Comparison of ENCODE assay signal across 1 cellular context in genomic region chr2:122863516-122863915, GRCh38.
TF ChIP-seq lines count a peak whose summit lies in the region.

No MANE protein-coding gene starts in this region.

TF ChIP-seq in H1, 55 proteins besides CTCF, POLR2A, EP300 and RAD21 (continued from another document):
- TF ChIP-seq, protein P1, sequence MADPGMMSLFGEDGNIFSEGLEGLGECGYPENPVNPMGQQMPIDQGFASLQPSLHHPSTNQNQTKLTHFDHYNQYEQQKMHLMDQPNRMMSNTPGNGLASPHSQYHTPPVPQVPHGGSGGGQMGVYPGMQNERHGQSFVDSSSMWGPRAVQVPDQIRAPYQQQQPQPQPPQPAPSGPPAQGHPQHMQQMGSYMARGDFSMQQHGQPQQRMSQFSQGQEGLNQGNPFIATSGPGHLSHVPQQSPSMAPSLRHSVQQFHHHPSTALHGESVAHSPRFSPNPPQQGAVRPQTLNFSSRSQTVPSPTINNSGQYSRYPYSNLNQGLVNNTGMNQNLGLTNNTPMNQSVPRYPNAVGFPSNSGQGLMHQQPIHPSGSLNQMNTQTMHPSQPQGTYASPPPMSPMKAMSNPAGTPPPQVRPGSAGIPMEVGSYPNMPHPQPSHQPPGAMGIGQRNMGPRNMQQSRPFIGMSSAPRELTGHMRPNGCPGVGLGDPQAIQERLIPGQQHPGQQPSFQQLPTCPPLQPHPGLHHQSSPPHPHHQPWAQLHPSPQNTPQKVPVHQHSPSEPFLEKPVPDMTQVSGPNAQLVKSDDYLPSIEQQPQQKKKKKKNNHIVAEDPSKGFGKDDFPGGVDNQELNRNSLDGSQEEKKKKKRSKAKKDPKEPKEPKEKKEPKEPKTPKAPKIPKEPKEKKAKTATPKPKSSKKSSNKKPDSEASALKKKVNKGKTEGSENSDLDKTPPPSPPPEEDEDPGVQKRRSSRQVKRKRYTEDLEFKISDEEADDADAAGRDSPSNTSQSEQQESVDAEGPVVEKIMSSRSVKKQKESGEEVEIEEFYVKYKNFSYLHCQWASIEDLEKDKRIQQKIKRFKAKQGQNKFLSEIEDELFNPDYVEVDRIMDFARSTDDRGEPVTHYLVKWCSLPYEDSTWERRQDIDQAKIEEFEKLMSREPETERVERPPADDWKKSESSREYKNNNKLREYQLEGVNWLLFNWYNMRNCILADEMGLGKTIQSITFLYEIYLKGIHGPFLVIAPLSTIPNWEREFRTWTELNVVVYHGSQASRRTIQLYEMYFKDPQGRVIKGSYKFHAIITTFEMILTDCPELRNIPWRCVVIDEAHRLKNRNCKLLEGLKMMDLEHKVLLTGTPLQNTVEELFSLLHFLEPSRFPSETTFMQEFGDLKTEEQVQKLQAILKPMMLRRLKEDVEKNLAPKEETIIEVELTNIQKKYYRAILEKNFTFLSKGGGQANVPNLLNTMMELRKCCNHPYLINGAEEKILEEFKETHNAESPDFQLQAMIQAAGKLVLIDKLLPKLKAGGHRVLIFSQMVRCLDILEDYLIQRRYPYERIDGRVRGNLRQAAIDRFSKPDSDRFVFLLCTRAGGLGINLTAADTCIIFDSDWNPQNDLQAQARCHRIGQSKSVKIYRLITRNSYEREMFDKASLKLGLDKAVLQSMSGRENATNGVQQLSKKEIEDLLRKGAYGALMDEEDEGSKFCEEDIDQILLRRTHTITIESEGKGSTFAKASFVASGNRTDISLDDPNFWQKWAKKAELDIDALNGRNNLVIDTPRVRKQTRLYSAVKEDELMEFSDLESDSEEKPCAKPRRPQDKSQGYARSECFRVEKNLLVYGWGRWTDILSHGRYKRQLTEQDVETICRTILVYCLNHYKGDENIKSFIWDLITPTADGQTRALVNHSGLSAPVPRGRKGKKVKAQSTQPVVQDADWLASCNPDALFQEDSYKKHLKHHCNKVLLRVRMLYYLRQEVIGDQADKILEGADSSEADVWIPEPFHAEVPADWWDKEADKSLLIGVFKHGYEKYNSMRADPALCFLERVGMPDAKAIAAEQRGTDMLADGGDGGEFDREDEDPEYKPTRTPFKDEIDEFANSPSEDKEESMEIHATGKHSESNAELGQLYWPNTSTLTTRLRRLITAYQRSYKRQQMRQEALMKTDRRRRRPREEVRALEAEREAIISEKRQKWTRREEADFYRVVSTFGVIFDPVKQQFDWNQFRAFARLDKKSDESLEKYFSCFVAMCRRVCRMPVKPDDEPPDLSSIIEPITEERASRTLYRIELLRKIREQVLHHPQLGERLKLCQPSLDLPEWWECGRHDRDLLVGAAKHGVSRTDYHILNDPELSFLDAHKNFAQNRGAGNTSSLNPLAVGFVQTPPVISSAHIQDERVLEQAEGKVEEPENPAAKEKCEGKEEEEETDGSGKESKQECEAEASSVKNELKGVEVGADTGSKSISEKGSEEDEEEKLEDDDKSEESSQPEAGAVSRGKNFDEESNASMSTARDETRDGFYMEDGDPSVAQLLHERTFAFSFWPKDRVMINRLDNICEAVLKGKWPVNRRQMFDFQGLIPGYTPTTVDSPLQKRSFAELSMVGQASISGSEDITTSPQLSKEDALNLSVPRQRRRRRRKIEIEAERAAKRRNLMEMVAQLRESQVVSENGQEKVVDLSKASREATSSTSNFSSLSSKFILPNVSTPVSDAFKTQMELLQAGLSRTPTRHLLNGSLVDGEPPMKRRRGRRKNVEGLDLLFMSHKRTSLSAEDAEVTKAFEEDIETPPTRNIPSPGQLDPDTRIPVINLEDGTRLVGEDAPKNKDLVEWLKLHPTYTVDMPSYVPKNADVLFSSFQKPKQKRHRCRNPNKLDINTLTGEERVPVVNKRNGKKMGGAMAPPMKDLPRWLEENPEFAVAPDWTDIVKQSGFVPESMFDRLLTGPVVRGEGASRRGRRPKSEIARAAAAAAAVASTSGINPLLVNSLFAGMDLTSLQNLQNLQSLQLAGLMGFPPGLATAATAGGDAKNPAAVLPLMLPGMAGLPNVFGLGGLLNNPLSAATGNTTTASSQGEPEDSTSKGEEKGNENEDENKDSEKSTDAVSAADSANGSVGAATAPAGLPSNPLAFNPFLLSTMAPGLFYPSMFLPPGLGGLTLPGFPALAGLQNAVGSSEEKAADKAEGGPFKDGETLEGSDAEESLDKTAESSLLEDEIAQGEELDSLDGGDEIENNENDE (IDR thresholded peaks at IDR 0.05; ENCODE audit: insufficient replicate concordance, low read length), result no peak
- no peak for TF ChIP-seq GABPA (IDR thresholded peaks at IDR 0.05; ENCODE audit: borderline replicate concordance, insufficient read depth, low read length)
- TF ChIP-seq SUZ12 (IDR thresholded peaks at IDR 0.05; ENCODE audit: low read length), result no peak
- no peak for TF ChIP-seq BACH1 (IDR thresholded peaks at IDR 0.05; ENCODE audit: low read length)
- TF ChIP-seq NANOG (IDR thresholded peaks at IDR 0.05; ENCODE audit: insufficient read depth, low read depth, low read length, poor library complexity, severe bottlenecking), result no peak
